In the genomic region with DNA sequence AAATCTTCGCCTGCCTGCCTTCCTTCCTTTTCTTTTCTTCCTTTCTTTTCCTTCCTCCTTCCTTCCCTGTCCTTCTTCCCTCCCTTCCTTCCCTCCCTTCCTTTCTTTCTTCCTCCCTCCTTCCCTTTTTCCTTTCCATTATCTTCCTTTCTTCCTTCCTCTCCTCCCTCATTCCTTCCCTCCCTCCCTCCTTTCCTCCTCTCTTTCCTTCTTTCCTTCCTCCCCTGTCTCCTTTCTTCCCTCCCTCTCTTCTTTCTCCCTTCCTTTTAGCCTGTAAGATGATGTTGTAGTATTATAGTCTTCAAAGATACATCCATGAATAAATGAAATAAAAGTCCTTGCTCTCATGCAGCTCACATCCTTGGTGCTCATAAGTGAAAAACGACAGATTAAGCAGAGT, we compare ENCODE assay signal across 2 cellular contexts.
A peak's percentile ranks its signal among the peaks of the same experiment; 100 is the strongest.
TF ChIP-seq lines count a peak whose summit lies in the region.

No MANE protein-coding gene starts in this region.

TF ChIP-seq in HepG2, 621 proteins besides CTCF, POLR2A, EP300 and RAD21:
- TF ChIP-seq PCBP2 (optimal IDR thresholded peaks at IDR 0.05; ENCODE audit: low read depth, low read length, poor library complexity, severe bottlenecking) (peak; percentile 53), PHB2 (IDR thresholded peaks at IDR 0.05; ENCODE audit: partially characterized antibody) (peak; percentile 55), HNRNPK (IDR thresholded peaks at IDR 0.05; ENCODE audit: low read depth, low read length, poor library complexity, severe bottlenecking) (peak; percentile 12), TRIM22 (IDR thresholded peaks at IDR 0.05) (0 out of 2 replicates have a peak, but pooled peaks have one; percentile 79), LCORL (IDR thresholded peaks at IDR 0.05) (0 out of 2 replicates have a peak, but pooled peaks have one; percentile 14), LCORL (CRISPR knock-in tag; IDR thresholded peaks at IDR 0.05) (no peak), PLRG1 (conservative IDR thresholded peaks at IDR 0.05) (peak; percentile 66; the same call in 1 of the 2 replicates), ZBTB49 (CRISPR knock-in tag; IDR thresholded peaks at IDR 0.05; ENCODE audit: borderline replicate concordance) (no peak), RORA (CRISPR knock-in tag; IDR thresholded peaks at IDR 0.05) (no peak), ZNF510 (CRISPR knock-in tag; IDR thresholded peaks at IDR 0.05; ENCODE audit: low read depth) (no peak), CENPBD1 (CRISPR knock-in tag; IDR thresholded peaks at IDR 0.05; ENCODE audit: borderline replicate concordance, low read depth) (no peak), TBX2 (CRISPR knock-in tag; IDR thresholded peaks at IDR 0.05; ENCODE audit: borderline replicate concordance) (no peak), ATM (IDR thresholded peaks at IDR 0.05; ENCODE audit: borderline replicate concordance) (0 out of 2 replicates have a peak, but pooled peaks have one; percentile 28), NONO (IDR thresholded peaks at IDR 0.05) (0 out of 2 replicates have a peak, but pooled peaks have one; percentile 77), NONO (CRISPR knock-in tag; conservative IDR thresholded peaks at IDR 0.05) (no peak), ZNF282 (IDR thresholded peaks at IDR 0.05; ENCODE audit: partially characterized antibody) (peak; percentile 52), ZNF337 (CRISPR knock-in tag; IDR thresholded peaks at IDR 0.05; ENCODE audit: borderline replicate concordance, low read depth) (no peak), SKIL (CRISPR knock-in tag; IDR thresholded peaks at IDR 0.05; ENCODE audit: borderline replicate concordance) (no peak), ZNF30 (CRISPR knock-in tag; IDR thresholded peaks at IDR 0.05) (no peak), FOXP1 (IDR thresholded peaks at IDR 0.05) (0 out of 2 replicates have a peak, but pooled peaks have one; percentile 25), FOXP1 (CRISPR knock-in tag; IDR thresholded peaks at IDR 0.05) (no peak), SOX6 (IDR thresholded peaks at IDR 0.05) (0 out of 2 replicates have a peak, but pooled peaks have one; percentile 40), SOX6 (CRISPR knock-in tag; IDR thresholded peaks at IDR 0.05) (no peak), CAMTA2 (CRISPR knock-in tag; IDR thresholded peaks at IDR 0.05; ENCODE audit: borderline replicate concordance) (no peak), ZSCAN30 (CRISPR knock-in tag; IDR thresholded peaks at IDR 0.05) (no peak)
- TF ChIP-seq, protein P1, sequence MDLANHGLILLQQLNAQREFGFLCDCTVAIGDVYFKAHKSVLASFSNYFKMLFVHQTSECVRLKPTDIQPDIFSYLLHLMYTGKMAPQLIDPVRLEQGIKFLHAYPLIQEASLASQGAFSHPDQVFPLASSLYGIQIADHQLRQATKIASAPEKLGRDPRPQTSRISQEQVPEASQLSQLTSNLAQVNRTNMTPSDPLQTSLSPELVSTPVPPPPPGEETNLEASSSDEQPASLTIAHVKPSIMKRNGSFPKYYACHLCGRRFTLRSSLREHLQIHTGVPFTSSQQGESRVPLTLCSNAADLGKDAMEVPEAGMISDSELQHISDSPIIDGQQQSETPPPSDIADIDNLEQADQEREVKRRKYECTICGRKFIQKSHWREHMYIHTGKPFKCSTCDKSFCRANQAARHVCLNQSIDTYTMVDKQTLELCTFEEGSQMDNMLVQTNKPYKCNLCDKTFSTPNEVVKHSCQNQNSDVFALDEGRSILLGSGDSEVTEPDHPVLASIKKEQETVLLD (CRISPR knock-in tag; IDR thresholded peaks at IDR 0.05; ENCODE audit: low read depth): no peak

TF ChIP-seq in K562, 482 proteins besides CTCF, POLR2A, EP300 and RAD21:
- TF ChIP-seq RBFOX2 (IDR thresholded peaks at IDR 0.05; ENCODE audit: low read depth, low read length): no peak
- no peak for TF ChIP-seq KLF13 (tag; IDR thresholded peaks at IDR 0.05; ENCODE audit: borderline replicate concordance, low read depth)
- TF ChIP-seq THRB (CRISPR knock-in tag; conservative IDR thresholded peaks at IDR 0.05): 0 out of 2 replicates have a peak, but pooled peaks have one; percentile 41
- TF ChIP-seq EWSR1 (IDR thresholded peaks at IDR 0.05; ENCODE audit: borderline replicate concordance, low read depth, partially characterized antibody): no peak
- 0 out of 2 replicates have a peak, but pooled peaks have one; percentile 13 for TF ChIP-seq HBP1 (CRISPR knock-in tag; IDR thresholded peaks at IDR 0.05)
